In the genomic region with DNA sequence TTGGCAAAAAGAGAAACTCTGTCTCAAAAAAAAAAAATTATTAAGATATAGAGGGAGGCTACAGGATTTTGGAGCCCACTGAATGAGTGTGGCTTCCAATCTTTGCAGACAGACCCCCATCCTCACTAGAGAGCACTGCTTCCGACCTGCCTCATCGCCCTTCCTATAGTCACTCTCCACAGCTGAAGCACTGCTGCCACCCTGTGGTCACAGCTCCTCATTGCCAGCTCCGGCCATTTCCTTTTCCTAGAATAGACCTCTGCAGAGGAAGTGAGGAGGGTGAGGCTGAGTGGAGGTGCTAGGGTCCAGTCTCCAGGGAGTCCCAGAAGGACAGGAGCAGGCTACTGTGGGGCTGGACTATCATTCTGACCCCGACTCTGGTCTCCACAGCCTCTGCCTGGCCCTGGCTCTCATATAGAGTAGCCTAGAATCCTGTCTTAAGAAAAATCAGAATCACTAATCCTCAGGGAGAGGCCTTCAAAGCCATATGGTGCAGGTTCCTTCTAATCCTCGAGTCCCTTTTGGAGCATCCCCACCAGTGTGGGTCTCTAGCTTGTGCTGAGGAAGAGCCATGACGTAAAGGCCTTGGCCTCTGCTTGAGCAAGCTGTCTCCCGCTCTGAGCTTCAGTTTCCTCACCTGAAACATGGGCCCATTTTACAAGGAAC, we compare ENCODE assay signal across 8 cellular contexts. TPM values are rescaled to one million over a fixed set of nuclear protein-coding genes. Genes with fewer than 3 reads are reported as not detected.
DNase-seq lines count a peak whose midpoint lies in the region; ATAC-seq and FAIRE-seq lines count a peak whose summit lies in the region.

No MANE protein-coding gene starts in this region.

- intact Hi-C loops in right cardiac atrium (cut with DNase I), result loop anchor here (5.0 to 10.0 kb wide), 3 partner anchors 54 to 184 kb away; a partner anchor contains a TSS

- peaks cover 0 to 10% of the 10 kb centered on the region in 2 donors for H3K36me3 ChIP-seq in small intestine (ENCODE audit: control insufficient read depth in 2 of 2, insufficient read depth in 2 of 2, low read length in 2 of 2)

- H3K4me1 ChIP-seq in right cardiac atrium (ENCODE audit: control insufficient read depth, insufficient read depth, low read length) (no peaks in the 10 kb centered on the region), small intestine (ENCODE audit: control insufficient read depth in 2 of 2, insufficient read depth in 1 of 2, low read depth in 1 of 2, low read length in 1 of 2) (no peaks in the 10 kb centered on the region)

- H3K27me3 ChIP-seq in right cardiac atrium (ENCODE audit: control insufficient read depth, insufficient read depth) (no peaks in the 10 kb centered on the region), small intestine (ENCODE audit: control insufficient read depth in 2 of 2, insufficient read depth in 2 of 2, low read length in 2 of 2) (no peaks in the 10 kb centered on the region)

- 26% methylated on average over 7 of the region's 7 CpGs for WGBS in right cardiac atrium
- 29 to 31% (median 29%) methylated on average over 7 of the region's 7 CpGs for WGBS in small intestine, 3 donors

- H3K4me3 ChIP-seq in right cardiac atrium (ENCODE audit: low read length) (no peak overlapping the region), small intestine (ENCODE audit: low read depth in 1 of 2, low read length in 2 of 2) (no peak overlapping the region)

- no peak for FAIRE-seq in small intestine (lab: Jason Lieb, UNC)

- H3K9me3 ChIP-seq in right cardiac atrium (ENCODE audit: control insufficient read depth, low read length) (no peaks in the 10 kb centered on the region), small intestine (ENCODE audit: control insufficient read depth, low read depth) (no peaks in the 10 kb centered on the region)

- H3K27ac ChIP-seq in right cardiac atrium (ENCODE audit: low read length), result no peak overlapping the region
- H3K27ac ChIP-seq in small intestine (ENCODE audit: low read depth in 1 of 2, low read length in 1 of 2), result peak overlapping the region in 1 of 2 donors; percentile 24

- ATAC-seq in HG02943 (IDR thresholded peaks at IDR 0.05; ENCODE audit: low read depth, unreplicated experiment), result peak; percentile 68
- ATAC-seq in right cardiac atrium, result peak; percentile 78 to 84

- DNase-seq in NCI-H510A treated with DMSO at 0.1 percent for 48 hours (lab: John Stamatoyannopoulos, UW) (peak; percentile 91), NCI-H510A (lab: John Stamatoyannopoulos, UW) (no peak), NCI-H2029 (lab: John Stamatoyannopoulos, UW) (peak; percentile 58), T-helper 22 cell (ENCODE audit: low read depth) (peak; percentile 47), anterior cingulate cortex (lab: John Stamatoyannopoulos, UW) (peak in 56 of 58 donors; percentile 7 to 90 (median 73)), right cardiac atrium (peak; percentile 76 to 93 (median 92)), small intestine (peak; percentile 89)

RNA-seq across cellular contexts. Expression of a gene that starts 1.4 kb away (rescaled TPM):
- total RNA-seq in right cardiac atrium, result not detected
- polyA plus RNA-seq in right cardiac atrium, result not detected
- polyA plus RNA-seq in small intestine, result 1 to 10 TPM in 1 of 3 donors, not detected in 2; 4.2 TPM

RNA-seq across cellular contexts. Expression of a gene that starts 7.6 kb away (rescaled TPM):
- 10 to 100 TPM; 12.9 to 13.9 (median 13.4) TPM for total RNA-seq in right cardiac atrium
- 12.8 TPM for polyA plus RNA-seq in right cardiac atrium
- 10 to 100 TPM; 18.9 to 31.0 (median 23.5) TPM for polyA plus RNA-seq in small intestine

RNA-seq across cellular contexts. Expression of a gene that starts 9.4 kb away (rescaled TPM):
- 1 to 10 TPM; 7.7 to 9.6 (median 9.0) TPM for total RNA-seq in right cardiac atrium
- 9.2 TPM for polyA plus RNA-seq in right cardiac atrium
- 1 to 10 TPM in 2 of 3 donors, under 1 TPM in 1; 0.67 to 7.0 (median 1.6) TPM for polyA plus RNA-seq in small intestine

RNA-seq across cellular contexts. Expression of a gene that starts 56.8 kb away (rescaled TPM):
- total RNA-seq in right cardiac atrium, result 100 to 1,000 TPM; 575 to 743 (median 588) TPM
- 349 TPM for polyA plus RNA-seq in right cardiac atrium
- polyA plus RNA-seq in small intestine, result 100 to 1,000 TPM; 446 to 528 (median 459) TPM
